Comparison of ENCODE assay signal across 8 cellular contexts in genomic region chr4:80183196-80184052, GRCh38. TPM values are rescaled to one million over a fixed set of nuclear protein-coding genes. Genes with fewer than 3 reads are reported as not detected.
DNase-seq lines count a peak whose midpoint lies in the region; ATAC-seq and TF ChIP-seq lines count a peak whose summit lies in the region.

No MANE protein-coding gene starts in this region.

- H2AFZ ChIP-seq in SK-N-SH (ENCODE audit: low read depth) = 0 out of 2 replicates have a peak overlapping the region, but pooled peaks have one; percentile 59

- DNase-seq in SK-N-SH (peak; percentile 79), dorsolateral prefrontal cortex (peak in 3 of 10 donors; percentile 22 to 59 (median 54)), type B pancreatic cell (ENCODE audit: extremely low spot score, unreplicated experiment) (no peak), superior temporal gyrus (ENCODE audit: extremely low spot score) (no peak)

- H3F3A ChIP-seq in SK-N-SH (replicated peaks; ENCODE audit: insufficient read depth) = peaks cover 5% of the 10 kb centered on the region

- H3K9me3 ChIP-seq in SK-N-SH (peaks cover 4% of the 10 kb centered on the region; the same call in 1 of the 2 replicates), mononuclear cell (ENCODE audit: low read depth, low read length) (no peaks in the 10 kb centered on the region)

- POLR2A ChIA-PET in SK-N-SH (lab: Yijun Ruan, JAX) = no interaction called here

- TF ChIP-seq RAD21 in SK-N-SH (IDR thresholded peaks at IDR 0.05; ENCODE audit: low read length) = no peak

- ATAC-seq in GM18873 (IDR thresholded peaks at IDR 0.05; ENCODE audit: low FRiP score, unreplicated experiment) = peak; percentile 25
- ATAC-seq in HG03025 (IDR thresholded peaks at IDR 0.05; ENCODE audit: low FRiP score, unreplicated experiment) = peak; percentile 36
- no peak for ATAC-seq in GM18858 (IDR thresholded peaks at IDR 0.05; ENCODE audit: unreplicated experiment)

- H4K20me1 ChIP-seq in SK-N-SH (ENCODE audit: insufficient read depth) = no peaks in the 10 kb centered on the region

- no peaks in the 10 kb centered on the region for H3K9me2 ChIP-seq in SK-N-SH

- H3K4me3 Mint-ChIP-seq in type B pancreatic cell = peak overlapping the region; percentile 91

- H3K36me3 ChIP-seq in SK-N-SH (replicated peaks in 1 of 2; ENCODE audit: control insufficient read depth in 1 of 2, insufficient read depth in 2 of 2, low read length in 1 of 2) = no peaks in the 10 kb centered on the region

- WGBS in SK-N-SH (ENCODE audit: low lambda C conversion rate) = 82% methylated on average over 38 of the region's 55 CpGs

- no peak for TF ChIP-seq EP300 in SK-N-SH (IDR thresholded peaks at IDR 0.05; ENCODE audit: borderline replicate concordance in 1 of 2, low read depth in 1 of 2, low read length in 1 of 2)

- H3K79me2 ChIP-seq in SK-N-SH (ENCODE audit: insufficient read depth) = no peaks in the 10 kb centered on the region

- TF ChIP-seq CTCF in SK-N-SH (IDR thresholded peaks at IDR 0.05) (no peak), dorsolateral prefrontal cortex (IDR thresholded peaks at IDR 0.05 in 54 of 56, conservative IDR thresholded peaks at IDR 0.05 in 2 of 56; ENCODE audit: low read depth in 1 of 56, partially characterized antibody in 56 of 56) (peak in 1 of 56 donors; percentile 3), type B pancreatic cell (conservative IDR thresholded peaks at IDR 0.05) (no peak)

- H3K4me3 ChIP-seq in SK-N-SH (ENCODE audit: low read depth in 2 of 2, low read length in 1 of 2) (peak overlapping the region; percentile 62 to 70), dorsolateral prefrontal cortex (peak overlapping the region; percentile 48 to 83 (median 67)), mononuclear cell (ENCODE audit: low read length) (peak overlapping the region; percentile 83)

- H3K27ac ChIP-seq in SK-N-SH (ENCODE audit: low read depth in 2 of 2, low read length in 1 of 2) = peak overlapping the region; percentile 28 to 34; a peak in 2 of 4 replicates
- peak overlapping the region in 55 of 59 donors; percentile 45 to 94 (median 80) for H3K27ac ChIP-seq in dorsolateral prefrontal cortex

- no peaks in the 10 kb centered on the region for H3K36me3 Mint-ChIP-seq in type B pancreatic cell

- no peak overlapping the region for H3K27ac Mint-ChIP-seq in type B pancreatic cell

- H3K27me3 ChIP-seq in SK-N-SH (ENCODE audit: insufficient read depth) (no peaks in the 10 kb centered on the region), dorsolateral prefrontal cortex (peaks cover 0 to 35% (median 18%) of the 10 kb centered on the region in 45 donors), mononuclear cell (ENCODE audit: insufficient read depth, low read length) (peaks cover 8% of the 10 kb centered on the region)

- H3K4me1 ChIP-seq in SK-N-SH (ENCODE audit: control insufficient read depth in 1 of 2, insufficient read depth in 2 of 2, low read depth in 1 of 2, low read length in 1 of 2) (peaks cover 0 to 7% of the 10 kb centered on the region in 2 experiments; a peak in 1 of 4 replicates), mononuclear cell (ENCODE audit: insufficient read depth, low read length) (peaks cover 35% of the 10 kb centered on the region)

- CTCF ChIA-PET in SK-N-SH (lab: Yijun Ruan, JAX) = interaction anchor here (0.7 to 6.7 kb wide), 11 partner anchors 13 to 268 kb away, joined by 3 to 54 read pairs (median 6); partner anchors contain the start of gene PRDM8

- H3K9me3 Mint-ChIP-seq in type B pancreatic cell = peaks cover 7% of the 10 kb centered on the region

- peak overlapping the region; percentile 41 for H3K4me2 ChIP-seq in SK-N-SH

- peaks cover 88% of the 10 kb centered on the region for H3K27me3 Mint-ChIP-seq in type B pancreatic cell

- peak overlapping the region; percentile 84 for H3K9ac ChIP-seq in SK-N-SH

- peaks cover 27% of the 10 kb centered on the region for H3K4me1 Mint-ChIP-seq in type B pancreatic cell (ENCODE audit: unreplicated experiment)

- intact Hi-C loops in dorsolateral prefrontal cortex (cut with DNase I) = loop anchor here in 1 of 2 donors (2.0 kb wide), 1 partner anchor 19 kb away; no protein-coding TSS in a partner anchor

TF ChIP-seq in SK-N-SH, 30 proteins besides CTCF, POLR2A, EP300 and RAD21:
- TF ChIP-seq FOXJ3 (CRISPR knock-in tag; IDR thresholded peaks at IDR 0.05) (no peak), YY1 (IDR thresholded peaks at IDR 0.05; ENCODE audit: low read depth) (no peak), MXI1 (IDR thresholded peaks at IDR 0.05; ENCODE audit: low read depth, low read length) (no peak), EZH2phosphoT487 (IDR thresholded peaks at IDR 0.05; ENCODE audit: borderline replicate concordance, low read depth) (no peak), PBX3 (IDR thresholded peaks at IDR 0.05) (no peak), FOXM1 (IDR thresholded peaks at IDR 0.05; ENCODE audit: low read depth) (no peak), TEAD4 (IDR thresholded peaks at IDR 0.05; ENCODE audit: borderline replicate concordance, insufficient read depth) (no peak), NRF1 (IDR thresholded peaks at IDR 0.05; ENCODE audit: low read depth, low read length) (no peak), SIN3A (IDR thresholded peaks at IDR 0.05; ENCODE audit: borderline replicate concordance, low read depth, low read length) (no peak), RFX5 (IDR thresholded peaks at IDR 0.05; ENCODE audit: low read length) (no peak), ELF1 (IDR thresholded peaks at IDR 0.05) (no peak), ZBTB33 (IDR thresholded peaks at IDR 0.05; ENCODE audit: borderline replicate concordance, low read depth) (no peak)
TF ChIP-seq in SK-N-SH: peak in this region for 0.

RNA-seq across cellular contexts. Expression of gene PRDM8, which starts 13.9 kb away (rescaled TPM):
- 3.5 and 3.7 TPM in 2 replicates for polyA plus RNA-seq in SK-N-SH (2012; rRNA removed)
- polyA plus RNA-seq in SK-N-SH (2012; cell fraction: cytosol; rRNA removed) = 2.3 and 2.6 TPM in 2 replicates
- polyA plus RNA-seq in SK-N-SH (2012; cell fraction: nucleus; rRNA removed) = 10.2 and 11.7 TPM in 2 replicates
- 10 to 100 TPM; 24.7 to 79.2 (median 50.1) TPM for total RNA-seq in dorsolateral prefrontal cortex
- 4.8 TPM for total RNA-seq in mononuclear cell
- total RNA-seq in type B pancreatic cell (ENCODE audit: low replicate concordance) = 1.5 and 6.2 TPM in 2 replicates
